ENCODE assay signal across 2 cellular contexts in the genomic region with DNA sequence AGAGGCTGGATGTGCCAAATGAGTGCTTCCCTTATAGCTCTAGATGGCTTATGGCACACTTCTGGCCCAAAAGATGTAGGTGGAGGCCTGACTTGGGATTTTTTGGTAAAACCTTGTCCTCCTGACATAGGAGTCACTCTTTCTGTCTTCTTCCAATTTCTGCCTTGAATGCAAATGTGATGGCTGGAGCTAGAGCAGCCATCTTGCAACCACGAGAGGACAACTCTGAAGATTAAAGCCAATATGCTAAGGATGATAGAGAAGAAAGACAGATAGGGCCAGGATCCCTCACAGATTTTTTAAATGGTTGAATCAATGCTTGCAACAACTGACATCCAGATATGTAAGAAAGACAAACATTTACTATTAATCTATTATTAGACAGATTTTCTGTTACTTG.
A peak's percentile ranks its signal among the peaks of the same experiment; 100 is the strongest.
TF ChIP-seq lines count a peak whose summit lies in the region.

No MANE protein-coding gene starts in this region.

TF ChIP-seq in HEK293, 187 proteins besides CTCF, POLR2A, EP300 and RAD21:
- TF ChIP-seq, protein P1, sequence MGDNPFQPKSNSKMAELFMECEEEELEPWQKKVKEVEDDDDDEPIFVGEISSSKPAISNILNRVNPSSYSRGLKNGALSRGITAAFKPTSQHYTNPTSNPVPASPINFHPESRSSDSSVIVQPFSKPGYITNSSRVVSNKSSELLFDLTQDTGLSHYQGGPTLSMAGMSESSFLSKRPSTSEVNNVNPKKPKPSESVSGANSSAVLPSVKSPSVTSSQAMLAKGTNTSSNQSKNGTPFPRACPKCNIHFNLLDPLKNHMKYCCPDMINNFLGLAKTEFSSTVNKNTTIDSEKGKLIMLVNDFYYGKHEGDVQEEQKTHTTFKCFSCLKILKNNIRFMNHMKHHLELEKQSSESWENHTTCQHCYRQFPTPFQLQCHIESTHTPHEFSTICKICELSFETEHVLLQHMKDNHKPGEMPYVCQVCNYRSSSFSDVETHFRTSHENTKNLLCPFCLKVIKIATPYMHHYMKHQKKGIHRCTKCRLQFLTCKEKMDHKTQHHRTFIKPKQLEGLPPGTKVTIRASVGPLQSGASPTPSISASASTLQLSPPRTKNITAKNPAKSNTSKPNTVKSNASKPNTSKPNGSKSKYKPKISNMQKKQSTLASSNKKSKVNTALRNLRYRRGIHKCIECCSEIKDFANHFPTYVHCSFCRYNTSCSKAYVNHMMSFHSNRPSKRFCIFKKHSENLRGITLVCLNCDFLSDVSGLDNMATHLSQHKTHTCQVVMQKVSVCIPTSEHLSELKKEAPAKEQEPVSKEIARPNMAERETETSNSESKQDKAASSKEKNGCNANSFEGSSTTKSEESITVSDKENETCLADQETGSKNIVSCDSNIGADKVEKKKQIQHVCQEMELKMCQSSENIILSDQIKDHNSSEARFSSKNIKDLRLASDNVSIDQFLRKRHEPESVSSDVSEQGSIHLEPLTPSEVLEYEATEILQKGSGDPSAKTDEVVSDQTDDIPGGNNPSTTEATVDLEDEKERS (tag by site-specific recombination; IDR thresholded peaks at IDR 0.05), result peak; percentile 68; the same call in 1 of the 2 replicates
- peak; percentile 66 for TF ChIP-seq SETDB1 (IDR thresholded peaks at IDR 0.05; ENCODE audit: insufficient read length, low read length)
- no peak for TF ChIP-seq ZNF830 (tag by site-specific recombination; IDR thresholded peaks at IDR 0.05; ENCODE audit: low read depth)
- 0 out of 2 replicates have a peak, but pooled peaks have one; percentile 12 for TF ChIP-seq ZNF350 (tag by site-specific recombination; IDR thresholded peaks at IDR 0.05)

TF ChIP-seq in K562, 482 proteins besides CTCF, POLR2A, EP300 and RAD21:
- TF ChIP-seq RBM14 (IDR thresholded peaks at IDR 0.05; ENCODE audit: borderline replicate concordance, insufficient read depth, low read depth, low read length) (no peak), RBM25 (IDR thresholded peaks at IDR 0.05; ENCODE audit: low read depth, low read length, severe bottlenecking) (peak; percentile 84), RFX5 (IDR thresholded peaks at IDR 0.05; ENCODE audit: low read depth, low read length) (no peak), ZNF311 (CRISPR knock-in tag; IDR thresholded peaks at IDR 0.05) (no peak), RCOR1 (IDR thresholded peaks at IDR 0.05; ENCODE audit: borderline replicate concordance in 1 of 2, low read depth in 2 of 2, low read length in 2 of 2) (0 out of 4 replicates have a peak, but pooled peaks of 1 of the 2 experiments have one; percentile 29), OTX1 (CRISPR knock-in tag; IDR thresholded peaks at IDR 0.05) (no peak)
- TF ChIP-seq, protein P2, sequence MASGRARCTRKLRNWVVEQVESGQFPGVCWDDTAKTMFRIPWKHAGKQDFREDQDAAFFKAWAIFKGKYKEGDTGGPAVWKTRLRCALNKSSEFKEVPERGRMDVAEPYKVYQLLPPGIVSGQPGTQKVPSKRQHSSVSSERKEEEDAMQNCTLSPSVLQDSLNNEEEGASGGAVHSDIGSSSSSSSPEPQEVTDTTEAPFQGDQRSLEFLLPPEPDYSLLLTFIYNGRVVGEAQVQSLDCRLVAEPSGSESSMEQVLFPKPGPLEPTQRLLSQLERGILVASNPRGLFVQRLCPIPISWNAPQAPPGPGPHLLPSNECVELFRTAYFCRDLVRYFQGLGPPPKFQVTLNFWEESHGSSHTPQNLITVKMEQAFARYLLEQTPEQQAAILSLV (tag; IDR thresholded peaks at IDR 0.05), result no peak
